8 cellular contexts compared by ENCODE assay signal in genomic region chr11:76835030-76835429, GRCh38.
"Had no signal": no experiment of that assay in that cellular context is flagged by ENCODE, and none has a peak within 500 bp of the region (broad histone marks: within the 10 kb centered on the region; RNA-seq: fewer than 3 reads in every experiment).

No MANE protein-coding gene starts in this region.

- DNase-seq: GM23248, GOT3, H7, H9, HCEC 1CT, HFFc6 had no signal

- H3K27ac ChIP-seq: GM23248 had no signal

- H3K9ac ChIP-seq: GM23248 had no signal

- H3K4me3 ChIP-seq: GM23248, GM23338 had no signal

- ATAC-seq: GM23338, HCT116 had no signal
